Comparison of ENCODE assay signal across 24 cellular contexts in genomic region chr6:71284785-71285184, GRCh38. TPM values are rescaled to one million over a fixed set of nuclear protein-coding genes. Genes with fewer than 3 reads are reported as not detected.
DNase-seq lines count a peak whose midpoint lies in the region; ATAC-seq and TF ChIP-seq lines count a peak whose summit lies in the region.
"Had no signal": no experiment of that assay in that cellular context is flagged by ENCODE, and none has a peak within 500 bp of the region (broad histone marks: within the 10 kb centered on the region; RNA-seq: fewer than 3 reads in every experiment).

No MANE protein-coding gene starts in this region.

- intact Hi-C loops in testis (cut with DNase I; ENCODE audit: low total_unique reads) = no loop called here

- no peaks in the 10 kb centered on the region for H3K9me3 ChIP-seq in testis
- H3K9me3 ChIP-seq: A549 had no signal

- H3K36me3 ChIP-seq in testis (ENCODE audit: low read depth, missing control alignments) = no peaks in the 10 kb centered on the region

- H3K4me1 ChIP-seq in foreskin keratinocyte (peaks cover 13% of the 10 kb centered on the region), testis (peaks cover 7% of the 10 kb centered on the region)

- TF ChIP-seq CTCF in RWPE1 (conservative IDR thresholded peaks at IDR 0.05; ENCODE audit: low read depth) (no peak), choroid plexus epithelial cell (conservative IDR thresholded peaks at IDR 0.05; ENCODE audit: low read depth, low read length) (no peak), foreskin keratinocyte (conservative IDR thresholded peaks at IDR 0.05) (no peak), testis (IDR thresholded peaks at IDR 0.05) (no peak)

- H3K27me3 ChIP-seq in foreskin keratinocyte (no peaks in the 10 kb centered on the region), testis (no peaks in the 10 kb centered on the region)

- POLR2A ChIA-PET in RWPE1 (lab: Yijun Ruan, JAX; ENCODE audit: low non-redundant PET) = no interaction called here

- ATAC-seq in foreskin keratinocyte (peak; percentile 10), HG02884 (IDR thresholded peaks at IDR 0.05; ENCODE audit: unreplicated experiment) (no peak)
- ATAC-seq: A549, GM23338, PC-3 had no signal

- CTCF ChIA-PET in RWPE1 (lab: Yijun Ruan, JAX) = no interaction called here

- H3K4me3 ChIP-seq in choroid plexus epithelial cell (ENCODE audit: low read depth, low read length) (no peak overlapping the region), testis (no peak overlapping the region)
- H3K4me3 ChIP-seq: A549, GM23338 had no signal

- DNase-seq in RWPE1 (ENCODE audit: low spot score) (peak; percentile 43), choroid plexus epithelial cell (ENCODE audit: low read depth) (peak; percentile 47), foreskin keratinocyte (peak; percentile 51 to 76), testis (peak; percentile 43), glomerular visceral epithelial cell (ENCODE audit: extremely low spot score) (no peak)
- no peak for DNase-seq in stimulated activated naive CD4-positive, alpha-beta T cell (lab: John Stamatoyannopoulos, UW)
- DNase-seq: AML-193; C1 segment of cervical spinal cord; CD4-positive, alpha-beta memory T cell; COR-L47; H9; NCI-H1092 treated with DMSO at 0.1 percent for 48 hours; NCI-H1436; NCI-H187; NCI-H2081 treated with DMSO at 0.1 percent for 48 hours; NCI-H2171 treated with DMSO at 0.1 percent for 48 hours; NCI-H345; NCI-H510A treated with DMSO at 0.1 percent for 48 hours; NCI-H774; Right ventricle myocardium superior had no signal

- H3K27ac ChIP-seq in RWPE1 (no peak overlapping the region), foreskin keratinocyte (no peak overlapping the region), testis (peak overlapping the region in 1 of 2 donors; percentile 7)
- H3K27ac ChIP-seq: A549 had no signal

- TF ChIP-seq POLR2A in testis (IDR thresholded peaks at IDR 0.05) = no peak

RNA-seq across cellular contexts. Expression of gene OGFRL1, which starts 3.8 kb away (rescaled TPM):
- 13.6 and 15.5 TPM in 2 replicates for total RNA-seq in foreskin keratinocyte
- 3.6 and 4.7 TPM in 2 replicates for polyA plus RNA-seq in foreskin keratinocyte
- 1 to 10 TPM; 7.9 to 8.2 TPM for total RNA-seq in testis
- 5.0 TPM for polyA plus RNA-seq in testis (ENCODE audit: insufficient read depth, low read depth, low replicate concordance)

Comparison
In these comparisons a context has a peak if more than half of its experiments do, and no peak if none do; other contexts are left out.
1. DNase-seq: peak in RWPE1 (single experiment), choroid plexus epithelial cell (single experiment), foreskin keratinocyte (2 of 2) and testis (single experiment); none in stimulated activated naive CD4-positive, alpha-beta T cell (0 of 6) and glomerular visceral epithelial cell (single experiment).